ENCODE assay signal across 8 cellular contexts in genomic region chr1:115828101-115829022, GRCh38. TPM values are rescaled to one million over a fixed set of nuclear protein-coding genes. Genes with fewer than 3 reads are reported as not detected.
DNase-seq lines count a peak whose midpoint lies in the region; ATAC-seq and TF ChIP-seq lines count a peak whose summit lies in the region.
"Had no signal": no experiment of that assay in that cellular context is flagged by ENCODE, and none has a peak within 500 bp of the region (broad histone marks: within the 10 kb centered on the region; RNA-seq: fewer than 3 reads in every experiment).

No MANE protein-coding gene starts in this region.

- H3K4me1 ChIP-seq in ovary (ENCODE audit: insufficient read depth) = no peaks in the 10 kb centered on the region

- TF ChIP-seq EP300 in Ishikawa (IDR thresholded peaks at IDR 0.05; ENCODE audit: borderline replicate concordance) (no peak), ovary (IDR thresholded peaks at IDR 0.05) (no peak)

- no peak overlapping the region for H3K27ac Mint-ChIP-seq in activated CD8-positive, alpha-beta T cell treated with anti-CD3 and anti-CD28 coated beads for 36 hours

- H3K4me3 Mint-ChIP-seq in activated CD8-positive, alpha-beta T cell treated with anti-CD3 and anti-CD28 coated beads for 36 hours = peak overlapping the region; percentile 47

- H3K4me1 Mint-ChIP-seq in activated CD8-positive, alpha-beta T cell treated with anti-CD3 and anti-CD28 coated beads for 36 hours (ENCODE audit: low read depth) = peaks cover 10% of the 10 kb centered on the region

- CTCF ChIA-PET in activated CD8-positive, alpha-beta T cell treated with anti-CD3 and anti-CD28 coated beads for 36 hours (lab: Charles Lee) = interaction anchor here (1.0 kb wide), 1 partner anchor 122 kb away, joined by 3 read pairs; no protein-coding TSS in a partner anchor

- ATAC-seq in activated CD8-positive, alpha-beta T cell treated with anti-CD3 and anti-CD28 coated beads for 36 hours = peak; percentile 66
- peak; percentile 85 for ATAC-seq in Right ventricle myocardium superior (ENCODE audit: poor library complexity)
- ATAC-seq in HG03097 (IDR thresholded peaks at IDR 0.05; ENCODE audit: low FRiP score, unreplicated experiment) = no peak
- ATAC-seq in HG03045 (IDR thresholded peaks at IDR 0.05; ENCODE audit: unreplicated experiment) = no peak

- POLR2A ChIA-PET in activated CD8-positive, alpha-beta T cell treated with anti-CD3 and anti-CD28 coated beads for 36 hours (lab: Charles Lee) = no interaction called here

- TF ChIP-seq CTCF in activated CD8-positive, alpha-beta T cell treated with anti-CD3 and anti-CD28 coated beads for 36 hours (IDR thresholded peaks at IDR 0.05) = no peak
- no peak for TF ChIP-seq CTCF in ovary (IDR thresholded peaks at IDR 0.05)

- 3 to 5% (median 5%) methylated on average over 59 to 80 of the region's 80 CpGs for WGBS in ovary, 3 donors

- H3K27me3 Mint-ChIP-seq in activated CD8-positive, alpha-beta T cell treated with anti-CD3 and anti-CD28 coated beads for 36 hours = peaks cover 50% of the 10 kb centered on the region

- H3K9me3 Mint-ChIP-seq in activated CD8-positive, alpha-beta T cell treated with anti-CD3 and anti-CD28 coated beads for 36 hours = no peaks in the 10 kb centered on the region

- intact Hi-C loops in activated CD8-positive, alpha-beta T cell treated with anti-CD3 and anti-CD28 coated beads for 36 hours (cut with micrococcal nuclease) = no loop called here
- intact Hi-C loops in Right ventricle myocardium superior (cut with DNase I) (no loop called here), ovary (cut with DNase I) (no loop called here)

- H3K36me3 ChIP-seq in ovary = no peaks in the 10 kb centered on the region

- no peaks in the 10 kb centered on the region for H3K27me3 ChIP-seq in ovary

- H3K36me3 Mint-ChIP-seq in activated CD8-positive, alpha-beta T cell treated with anti-CD3 and anti-CD28 coated beads for 36 hours (ENCODE audit: low read depth) = no peaks in the 10 kb centered on the region

- peak overlapping the region; percentile 30 for H3K4me3 ChIP-seq in ovary

- H3K27ac ChIP-seq in ovary = peak overlapping the region in 1 of 2 donors; percentile 7

- DNase-seq in activated CD8-positive, alpha-beta T cell treated with anti-CD3 and anti-CD28 coated beads for 36 hours = peak; percentile 44
- DNase-seq in Right ventricle myocardium superior (peak; percentile 51), ovary (peak; percentile 17 to 72 (median 62)), HT-29 (ENCODE audit: low spot score) (no peak)

- H3K9me3 ChIP-seq in ovary = no peaks in the 10 kb centered on the region

- TF ChIP-seq POLR2A in ovary (IDR thresholded peaks at IDR 0.05) = peak; percentile 28

- no peak for TF ChIP-seq RAD21 in Ishikawa (IDR thresholded peaks at IDR 0.05; ENCODE audit: low read depth)

TF ChIP-seq in Ishikawa, 13 proteins besides CTCF, POLR2A, EP300 and RAD21:
- TF ChIP-seq, protein P1, sequence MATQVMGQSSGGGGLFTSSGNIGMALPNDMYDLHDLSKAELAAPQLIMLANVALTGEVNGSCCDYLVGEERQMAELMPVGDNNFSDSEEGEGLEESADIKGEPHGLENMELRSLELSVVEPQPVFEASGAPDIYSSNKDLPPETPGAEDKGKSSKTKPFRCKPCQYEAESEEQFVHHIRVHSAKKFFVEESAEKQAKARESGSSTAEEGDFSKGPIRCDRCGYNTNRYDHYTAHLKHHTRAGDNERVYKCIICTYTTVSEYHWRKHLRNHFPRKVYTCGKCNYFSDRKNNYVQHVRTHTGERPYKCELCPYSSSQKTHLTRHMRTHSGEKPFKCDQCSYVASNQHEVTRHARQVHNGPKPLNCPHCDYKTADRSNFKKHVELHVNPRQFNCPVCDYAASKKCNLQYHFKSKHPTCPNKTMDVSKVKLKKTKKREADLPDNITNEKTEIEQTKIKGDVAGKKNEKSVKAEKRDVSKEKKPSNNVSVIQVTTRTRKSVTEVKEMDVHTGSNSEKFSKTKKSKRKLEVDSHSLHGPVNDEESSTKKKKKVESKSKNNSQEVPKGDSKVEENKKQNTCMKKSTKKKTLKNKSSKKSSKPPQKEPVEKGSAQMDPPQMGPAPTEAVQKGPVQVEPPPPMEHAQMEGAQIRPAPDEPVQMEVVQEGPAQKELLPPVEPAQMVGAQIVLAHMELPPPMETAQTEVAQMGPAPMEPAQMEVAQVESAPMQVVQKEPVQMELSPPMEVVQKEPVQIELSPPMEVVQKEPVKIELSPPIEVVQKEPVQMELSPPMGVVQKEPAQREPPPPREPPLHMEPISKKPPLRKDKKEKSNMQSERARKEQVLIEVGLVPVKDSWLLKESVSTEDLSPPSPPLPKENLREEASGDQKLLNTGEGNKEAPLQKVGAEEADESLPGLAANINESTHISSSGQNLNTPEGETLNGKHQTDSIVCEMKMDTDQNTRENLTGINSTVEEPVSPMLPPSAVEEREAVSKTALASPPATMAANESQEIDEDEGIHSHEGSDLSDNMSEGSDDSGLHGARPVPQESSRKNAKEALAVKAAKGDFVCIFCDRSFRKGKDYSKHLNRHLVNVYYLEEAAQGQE (IDR thresholded peaks at IDR 0.05; ENCODE audit: low read depth) = no peak
- no peak for TF ChIP-seq CREB1 (IDR thresholded peaks at IDR 0.05; ENCODE audit: low read depth)
- TF ChIP-seq EGR1 (IDR thresholded peaks at IDR 0.05) = 0 out of 2 replicates have a peak, but pooled peaks have one; percentile 19

RNA-seq across cellular contexts. Expression of gene NHLH2, which starts 12.6 kb away (rescaled TPM):
- total RNA-seq in activated CD8-positive, alpha-beta T cell treated with anti-CD3 and anti-CD28 coated beads for 36 hours = not detected
- not detected for total RNA-seq in Right ventricle myocardium superior
- not detected for total RNA-seq in ovary
- polyA plus RNA-seq in ovary = not detected
- total RNA-seq in HT-29 (2014; rRNA removed; shearing (Covaris generic)) = not detected in 2 replicates
- total RNA-seq: pulmonary artery endothelial cell had no signal

RNA-seq across cellular contexts. Expression of gene CASQ2, which starts 59.8 kb away (rescaled TPM):
- not detected for total RNA-seq in activated CD8-positive, alpha-beta T cell treated with anti-CD3 and anti-CD28 coated beads for 36 hours
- total RNA-seq in Right ventricle myocardium superior = 804 TPM
- total RNA-seq in ovary = 1 to 10 TPM in 6 of 7 donors, under 1 TPM in 1; 0.36 to 6.2 (median 1.9) TPM
- 10 to 100 TPM in 1 of 2 donors, 1 to 10 TPM in 1; 5.0 to 43.0 TPM for polyA plus RNA-seq in ovary
- total RNA-seq in HT-29 (2014; rRNA removed; shearing (Covaris generic)) = not detected in 2 replicates
- total RNA-seq: pulmonary artery endothelial cell had no signal

Comparison
In these comparisons a context has a peak if more than half of its experiments do, and no peak if none do; other contexts are left out.
1. ATAC-seq: peak in activated CD8-positive, alpha-beta T cell treated with anti-CD3 and anti-CD28 coated beads for 36 hours (single experiment) and Right ventricle myocardium superior (single experiment); none in HG03097 (single experiment) and HG03045 (single experiment).
2. RNA of gene CASQ2, which starts 59.8 kb away (total RNA-seq): 804 TPM in Right ventricle myocardium superior (single experiment); 0.36 to 6.2 TPM in ovary, not detected in activated CD8-positive, alpha-beta T cell treated with anti-CD3 and anti-CD28 coated beads for 36 hours and not detected in HT-29; every median in the first group is over 100 times any median in the second.